In genomic region chr9:35489313-35490154, GRCh38 we compare ENCODE assay signal across 1 cellular context.
TF ChIP-seq lines count a peak whose summit lies in the region.

Gene RUSC2 (plus strand): TSS chr9:35490111. CDS start chr9:35546522, 56,411 bp downstream.

TF ChIP-seq in K562, 482 proteins besides CTCF, POLR2A, EP300 and RAD21 (continued from another document and continues in another):
- TF ChIP-seq CHD7 (IDR thresholded peaks at IDR 0.05; ENCODE audit: low read depth, low read length) (no peak), PBX2 (CRISPR knock-in tag; IDR thresholded peaks at IDR 0.05; ENCODE audit: low read depth) (no peak), PBX2 (tag; conservative IDR thresholded peaks at IDR 0.05; ENCODE audit: low read depth) (no peak), DEAF1 (CRISPR knock-in tag; IDR thresholded peaks at IDR 0.05) (0 out of 2 replicates have a peak, but pooled peaks have one; percentile 30), FOXA1 (IDR thresholded peaks at IDR 0.05; ENCODE audit: borderline replicate concordance) (no peak), NONO (IDR thresholded peaks at IDR 0.05; ENCODE audit: low read depth in 2 of 2, low read length in 1 of 2) (peak; percentile 80 to 98), ZNF586 (CRISPR knock-in tag; conservative IDR thresholded peaks at IDR 0.05) (no peak), SMARCA5 (IDR thresholded peaks at IDR 0.05) (peak; percentile 43; the same call in 1 of the 2 replicates), PHF21A (IDR thresholded peaks at IDR 0.05; ENCODE audit: borderline replicate concordance, low read depth) (peak; percentile 31; the same call in 1 of the 2 replicates), PRDM10 (IDR thresholded peaks at IDR 0.05; ENCODE audit: partially characterized antibody) (peak; percentile 99), TCF7L2 (IDR thresholded peaks at IDR 0.05; ENCODE audit: low read depth, low read length) (peak; percentile 92), TEAD2 (tag; IDR thresholded peaks at IDR 0.05) (no peak), SRSF1 (IDR thresholded peaks at IDR 0.05; ENCODE audit: low read depth, low read length) (no peak), ZNF77 (CRISPR knock-in tag; IDR thresholded peaks at IDR 0.05) (no peak), FOXP4 (CRISPR knock-in tag; IDR thresholded peaks at IDR 0.05; ENCODE audit: borderline replicate concordance) (no peak), GABPA (tag; conservative IDR thresholded peaks at IDR 0.05; ENCODE audit: low read depth) (0 out of 2 replicates have a peak, but pooled peaks have one; percentile 18), FIP1L1 (IDR thresholded peaks at IDR 0.05; ENCODE audit: low read depth, low read length, poor library complexity, severe bottlenecking) (peak; percentile 58), EP400 (IDR thresholded peaks at IDR 0.05) (peak; percentile 39; the same call in 1 of the 2 replicates), SRSF9 (IDR thresholded peaks at IDR 0.05; ENCODE audit: borderline replicate concordance, low read depth, low read length) (no peak), ZZZ3 (IDR thresholded peaks at IDR 0.05) (no peak), NCOA2 (IDR thresholded peaks at IDR 0.05; ENCODE audit: partially characterized antibody in 2 of 2) (no peak), ZFP36 (IDR thresholded peaks at IDR 0.05; ENCODE audit: low read depth, low read length, partially characterized antibody) (no peak), SRSF7 (optimal IDR thresholded peaks at IDR 0.05; ENCODE audit: low read depth, low read length) (no peak), IRF9 (tag; IDR thresholded peaks at IDR 0.05) (no peak), THRAP3 (IDR thresholded peaks at IDR 0.05; ENCODE audit: borderline replicate concordance) (no peak), TEAD4 (IDR thresholded peaks at IDR 0.05; ENCODE audit: low read length) (no peak), TEAD4 (CRISPR knock-in tag; IDR thresholded peaks at IDR 0.05; ENCODE audit: borderline replicate concordance) (no peak), BDP1 (IDR thresholded peaks at IDR 0.05; ENCODE audit: insufficient read depth, insufficient read length) (no peak), TAF1 (IDR thresholded peaks at IDR 0.05; ENCODE audit: control insufficient read depth, extremely low read depth, insufficient read depth, low read length, severe bottlenecking) (peak; percentile 44), VEZF1 (CRISPR knock-in tag; IDR thresholded peaks at IDR 0.05) (peak; percentile 90)
